In the genomic region with DNA sequence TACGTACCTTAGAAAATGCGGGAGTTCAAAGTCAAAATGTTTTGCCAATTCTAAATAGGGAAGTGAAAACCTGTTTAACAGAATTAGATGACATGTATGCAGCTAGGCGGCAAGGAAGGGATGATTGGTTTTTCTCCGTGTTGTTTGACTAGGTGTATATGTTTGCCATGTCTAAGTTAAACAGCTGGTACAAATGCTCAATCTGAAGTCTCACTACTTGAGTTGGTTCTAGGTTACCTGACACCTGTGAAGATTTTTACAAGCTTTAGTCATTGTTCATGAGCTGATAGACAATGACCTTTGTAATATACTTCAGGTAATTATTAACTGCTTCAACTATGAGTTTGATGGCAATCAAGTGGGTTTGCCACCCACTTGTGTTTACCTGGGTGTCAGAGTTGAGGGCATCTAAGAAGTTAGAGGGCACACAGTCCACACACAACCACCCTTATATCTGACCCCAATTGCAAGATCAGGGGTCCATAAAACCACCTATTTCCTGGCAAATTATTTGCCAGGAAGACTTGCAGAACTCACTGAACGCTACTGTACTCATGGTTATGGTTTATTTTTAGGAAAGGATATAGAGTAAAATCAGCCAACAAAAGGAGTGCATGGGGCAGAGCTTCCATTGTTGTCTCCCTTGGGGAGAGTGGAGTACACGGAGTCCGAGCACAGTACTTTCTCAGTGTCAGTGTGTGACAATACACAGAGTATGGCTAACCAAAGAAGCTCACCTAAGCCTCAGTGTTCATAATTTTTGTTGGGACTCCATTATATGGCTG, we compare ENCODE assay signal across 1 cellular context.
TF ChIP-seq lines count a peak whose summit lies in the region.

No MANE protein-coding gene starts in this region.

TF ChIP-seq in HepG2, 621 proteins besides CTCF, POLR2A, EP300 and RAD21 (continued from another document and continues in another):
- TF ChIP-seq ZNF558 (CRISPR knock-in tag; IDR thresholded peaks at IDR 0.05; ENCODE audit: borderline replicate concordance) (no peak), KAT8 (CRISPR knock-in tag; IDR thresholded peaks at IDR 0.05) (0 out of 2 replicates have a peak, but pooled peaks have one; percentile 29), GFI1 (CRISPR knock-in tag; IDR thresholded peaks at IDR 0.05; ENCODE audit: borderline replicate concordance) (peak; percentile 75), PAF1 (CRISPR knock-in tag; IDR thresholded peaks at IDR 0.05) (no peak), ZNF792 (CRISPR knock-in tag; IDR thresholded peaks at IDR 0.05) (peak; percentile 27; the same call in 1 of the 2 replicates), POLR2G (IDR thresholded peaks at IDR 0.05; ENCODE audit: low read depth, low read length) (no peak), ZNF644 (CRISPR knock-in tag; IDR thresholded peaks at IDR 0.05; ENCODE audit: low read depth) (peak; percentile 37), ZNF530 (CRISPR knock-in tag; IDR thresholded peaks at IDR 0.05; ENCODE audit: low read depth) (no peak), WIZ (CRISPR knock-in tag; IDR thresholded peaks at IDR 0.05) (no peak), SRSF4 (IDR thresholded peaks at IDR 0.05; ENCODE audit: low read depth, low read length, poor library complexity, severe bottlenecking) (no peak), SMAD9 (CRISPR knock-in tag; IDR thresholded peaks at IDR 0.05) (no peak), ZNF205 (CRISPR knock-in tag; IDR thresholded peaks at IDR 0.05) (no peak), SIX1 (CRISPR knock-in tag; IDR thresholded peaks at IDR 0.05; ENCODE audit: borderline replicate concordance) (peak; percentile 81; the same call in 1 of the 2 replicates), HNRNPL (IDR thresholded peaks at IDR 0.05; ENCODE audit: low read depth, low read length) (0 out of 2 replicates have a peak, but pooled peaks have one; percentile 28), CC2D1A (CRISPR knock-in tag; IDR thresholded peaks at IDR 0.05) (no peak), PPARG (CRISPR knock-in tag; conservative IDR thresholded peaks at IDR 0.05) (peak; percentile 74), SP5 (CRISPR knock-in tag; IDR thresholded peaks at IDR 0.05; ENCODE audit: borderline replicate concordance, low read depth) (0 out of 2 replicates have a peak, but pooled peaks have one; percentile 24), ZNF232 (CRISPR knock-in tag; IDR thresholded peaks at IDR 0.05; ENCODE audit: borderline replicate concordance) (no peak), ZNF605 (CRISPR knock-in tag; IDR thresholded peaks at IDR 0.05) (peak; percentile 33; the same call in 1 of the 2 replicates), ZNF282 (IDR thresholded peaks at IDR 0.05; ENCODE audit: partially characterized antibody) (no peak), ZNF446 (CRISPR knock-in tag; IDR thresholded peaks at IDR 0.05) (no peak), GPN1 (CRISPR knock-in tag; IDR thresholded peaks at IDR 0.05; ENCODE audit: borderline replicate concordance) (no peak)
- TF ChIP-seq, protein P1, sequence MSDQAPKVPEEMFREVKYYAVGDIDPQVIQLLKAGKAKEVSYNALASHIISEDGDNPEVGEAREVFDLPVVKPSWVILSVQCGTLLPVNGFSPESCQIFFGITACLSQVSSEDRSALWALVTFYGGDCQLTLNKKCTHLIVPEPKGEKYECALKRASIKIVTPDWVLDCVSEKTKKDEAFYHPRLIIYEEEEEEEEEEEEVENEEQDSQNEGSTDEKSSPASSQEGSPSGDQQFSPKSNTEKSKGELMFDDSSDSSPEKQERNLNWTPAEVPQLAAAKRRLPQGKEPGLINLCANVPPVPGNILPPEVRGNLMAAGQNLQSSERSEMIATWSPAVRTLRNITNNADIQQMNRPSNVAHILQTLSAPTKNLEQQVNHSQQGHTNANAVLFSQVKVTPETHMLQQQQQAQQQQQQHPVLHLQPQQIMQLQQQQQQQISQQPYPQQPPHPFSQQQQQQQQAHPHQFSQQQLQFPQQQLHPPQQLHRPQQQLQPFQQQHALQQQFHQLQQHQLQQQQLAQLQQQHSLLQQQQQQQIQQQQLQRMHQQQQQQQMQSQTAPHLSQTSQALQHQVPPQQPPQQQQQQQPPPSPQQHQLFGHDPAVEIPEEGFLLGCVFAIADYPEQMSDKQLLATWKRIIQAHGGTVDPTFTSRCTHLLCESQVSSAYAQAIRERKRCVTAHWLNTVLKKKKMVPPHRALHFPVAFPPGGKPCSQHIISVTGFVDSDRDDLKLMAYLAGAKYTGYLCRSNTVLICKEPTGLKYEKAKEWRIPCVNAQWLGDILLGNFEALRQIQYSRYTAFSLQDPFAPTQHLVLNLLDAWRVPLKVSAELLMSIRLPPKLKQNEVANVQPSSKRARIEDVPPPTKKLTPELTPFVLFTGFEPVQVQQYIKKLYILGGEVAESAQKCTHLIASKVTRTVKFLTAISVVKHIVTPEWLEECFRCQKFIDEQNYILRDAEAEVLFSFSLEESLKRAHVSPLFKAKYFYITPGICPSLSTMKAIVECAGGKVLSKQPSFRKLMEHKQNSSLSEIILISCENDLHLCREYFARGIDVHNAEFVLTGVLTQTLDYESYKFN (CRISPR knock-in tag; conservative IDR thresholded peaks at IDR 0.05), result peak; percentile 57
- TF ChIP-seq, protein P2, sequence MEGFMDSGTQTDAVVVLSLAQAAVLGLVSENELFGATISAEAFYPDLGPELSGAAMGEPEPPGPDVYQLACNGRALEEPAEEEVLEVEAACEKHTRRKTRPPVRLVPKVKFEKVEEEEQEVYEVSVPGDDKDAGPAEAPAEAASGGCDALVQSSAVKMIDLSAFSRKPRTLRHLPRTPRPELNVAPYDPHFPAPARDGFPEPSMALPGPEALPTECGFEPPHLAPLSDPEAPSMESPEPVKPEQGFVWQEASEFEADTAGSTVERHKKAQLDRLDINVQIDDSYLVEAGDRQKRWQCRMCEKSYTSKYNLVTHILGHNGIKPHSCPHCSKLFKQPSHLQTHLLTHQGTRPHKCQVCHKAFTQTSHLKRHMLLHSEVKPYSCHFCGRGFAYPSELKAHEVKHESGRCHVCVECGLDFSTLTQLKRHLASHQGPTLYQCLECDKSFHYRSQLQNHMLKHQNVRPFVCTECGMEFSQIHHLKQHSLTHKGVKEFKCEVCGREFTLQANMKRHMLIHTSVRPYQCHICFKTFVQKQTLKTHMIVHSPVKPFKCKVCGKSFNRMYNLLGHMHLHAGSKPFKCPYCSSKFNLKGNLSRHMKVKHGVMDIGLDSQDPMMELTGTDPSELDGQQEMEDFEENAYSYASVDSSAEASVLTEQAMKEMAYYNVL (CRISPR knock-in tag; IDR thresholded peaks at IDR 0.05; ENCODE audit: borderline replicate concordance), result no peak
- TF ChIP-seq, protein P3, sequence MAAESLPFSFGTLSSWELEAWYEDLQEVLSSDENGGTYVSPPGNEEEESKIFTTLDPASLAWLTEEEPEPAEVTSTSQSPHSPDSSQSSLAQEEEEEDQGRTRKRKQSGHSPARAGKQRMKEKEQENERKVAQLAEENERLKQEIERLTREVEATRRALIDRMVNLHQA (CRISPR knock-in tag; IDR thresholded peaks at IDR 0.05), result no peak
- TF ChIP-seq, protein P4, sequence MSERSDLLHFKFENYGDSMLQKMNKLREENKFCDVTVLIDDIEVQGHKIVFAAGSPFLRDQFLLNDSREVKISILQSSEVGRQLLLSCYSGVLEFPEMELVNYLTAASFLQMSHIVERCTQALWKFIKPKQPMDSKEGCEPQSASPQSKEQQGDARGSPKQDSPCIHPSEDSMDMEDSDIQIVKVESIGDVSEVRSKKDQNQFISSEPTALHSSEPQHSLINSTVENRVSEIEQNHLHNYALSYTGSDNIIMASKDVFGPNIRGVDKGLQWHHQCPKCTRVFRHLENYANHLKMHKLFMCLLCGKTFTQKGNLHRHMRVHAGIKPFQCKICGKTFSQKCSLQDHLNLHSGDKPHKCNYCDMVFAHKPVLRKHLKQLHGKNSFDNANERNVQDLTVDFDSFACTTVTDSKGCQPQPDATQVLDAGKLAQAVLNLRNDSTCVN (CRISPR knock-in tag; IDR thresholded peaks at IDR 0.05; ENCODE audit: borderline replicate concordance), result no peak
- TF ChIP-seq, protein P5, sequence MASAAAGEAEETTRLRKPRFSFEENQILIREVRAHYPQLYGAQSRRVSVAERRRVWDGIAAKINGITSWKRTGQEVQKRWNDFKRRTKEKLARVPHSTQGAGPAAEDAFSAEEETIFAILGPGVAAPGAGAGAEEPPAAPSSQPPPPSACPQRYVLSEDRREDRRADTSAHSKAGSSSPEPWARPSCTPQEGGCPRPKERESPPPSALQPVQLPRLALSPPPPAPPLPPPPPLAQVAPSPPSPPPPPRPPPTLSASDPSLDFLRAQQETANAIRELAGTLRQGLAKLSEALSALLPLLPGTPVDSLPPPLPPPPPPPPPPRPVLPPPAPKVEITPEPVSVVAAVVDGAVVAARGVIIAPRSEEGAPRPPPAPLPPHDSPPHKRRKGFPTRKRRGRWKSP (CRISPR knock-in tag; IDR thresholded peaks at IDR 0.05), result no peak
- TF ChIP-seq, protein P6, sequence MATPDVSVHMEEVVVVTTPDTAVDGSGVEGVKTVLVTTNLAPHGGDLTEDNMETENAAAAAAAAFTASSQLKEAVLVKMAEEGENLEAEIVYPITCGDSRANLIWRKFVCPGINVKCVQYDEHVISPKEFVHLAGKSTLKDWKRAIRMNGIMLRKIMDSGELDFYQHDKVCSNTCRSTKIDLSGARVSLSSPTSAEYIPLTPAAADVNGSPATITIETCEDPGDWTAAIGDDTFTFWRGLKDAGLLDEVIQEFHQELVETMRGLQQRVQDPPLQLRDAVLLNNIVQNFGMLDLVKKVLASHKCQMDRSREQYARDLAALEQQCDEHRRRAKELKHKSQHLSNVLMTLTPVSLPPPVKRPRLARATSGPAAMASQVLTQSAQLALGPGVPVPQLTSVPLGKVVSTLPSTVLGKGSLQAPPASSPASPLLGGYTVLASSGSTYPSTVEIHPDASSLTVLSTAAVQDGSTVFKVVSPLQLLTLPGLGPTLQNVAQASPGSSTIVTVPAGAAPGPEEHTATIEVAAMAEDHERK (CRISPR knock-in tag; IDR thresholded peaks at IDR 0.05; ENCODE audit: low read depth), result no peak
- TF ChIP-seq, protein P7, sequence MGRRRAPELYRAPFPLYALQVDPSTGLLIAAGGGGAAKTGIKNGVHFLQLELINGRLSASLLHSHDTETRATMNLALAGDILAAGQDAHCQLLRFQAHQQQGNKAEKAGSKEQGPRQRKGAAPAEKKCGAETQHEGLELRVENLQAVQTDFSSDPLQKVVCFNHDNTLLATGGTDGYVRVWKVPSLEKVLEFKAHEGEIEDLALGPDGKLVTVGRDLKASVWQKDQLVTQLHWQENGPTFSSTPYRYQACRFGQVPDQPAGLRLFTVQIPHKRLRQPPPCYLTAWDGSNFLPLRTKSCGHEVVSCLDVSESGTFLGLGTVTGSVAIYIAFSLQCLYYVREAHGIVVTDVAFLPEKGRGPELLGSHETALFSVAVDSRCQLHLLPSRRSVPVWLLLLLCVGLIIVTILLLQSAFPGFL (CRISPR knock-in tag; IDR thresholded peaks at IDR 0.05), result no peak
- TF ChIP-seq, protein P8, sequence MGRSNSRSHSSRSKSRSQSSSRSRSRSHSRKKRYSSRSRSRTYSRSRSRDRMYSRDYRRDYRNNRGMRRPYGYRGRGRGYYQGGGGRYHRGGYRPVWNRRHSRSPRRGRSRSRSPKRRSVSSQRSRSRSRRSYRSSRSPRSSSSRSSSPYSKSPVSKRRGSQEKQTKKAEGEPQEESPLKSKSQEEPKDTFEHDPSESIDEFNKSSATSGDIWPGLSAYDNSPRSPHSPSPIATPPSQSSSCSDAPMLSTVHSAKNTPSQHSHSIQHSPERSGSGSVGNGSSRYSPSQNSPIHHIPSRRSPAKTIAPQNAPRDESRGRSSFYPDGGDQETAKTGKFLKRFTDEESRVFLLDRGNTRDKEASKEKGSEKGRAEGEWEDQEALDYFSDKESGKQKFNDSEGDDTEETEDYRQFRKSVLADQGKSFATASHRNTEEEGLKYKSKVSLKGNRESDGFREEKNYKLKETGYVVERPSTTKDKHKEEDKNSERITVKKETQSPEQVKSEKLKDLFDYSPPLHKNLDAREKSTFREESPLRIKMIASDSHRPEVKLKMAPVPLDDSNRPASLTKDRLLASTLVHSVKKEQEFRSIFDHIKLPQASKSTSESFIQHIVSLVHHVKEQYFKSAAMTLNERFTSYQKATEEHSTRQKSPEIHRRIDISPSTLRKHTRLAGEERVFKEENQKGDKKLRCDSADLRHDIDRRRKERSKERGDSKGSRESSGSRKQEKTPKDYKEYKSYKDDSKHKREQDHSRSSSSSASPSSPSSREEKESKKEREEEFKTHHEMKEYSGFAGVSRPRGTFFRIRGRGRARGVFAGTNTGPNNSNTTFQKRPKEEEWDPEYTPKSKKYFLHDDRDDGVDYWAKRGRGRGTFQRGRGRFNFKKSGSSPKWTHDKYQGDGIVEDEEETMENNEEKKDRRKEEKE (IDR thresholded peaks at IDR 0.05), result no peak
- TF ChIP-seq, protein P9, sequence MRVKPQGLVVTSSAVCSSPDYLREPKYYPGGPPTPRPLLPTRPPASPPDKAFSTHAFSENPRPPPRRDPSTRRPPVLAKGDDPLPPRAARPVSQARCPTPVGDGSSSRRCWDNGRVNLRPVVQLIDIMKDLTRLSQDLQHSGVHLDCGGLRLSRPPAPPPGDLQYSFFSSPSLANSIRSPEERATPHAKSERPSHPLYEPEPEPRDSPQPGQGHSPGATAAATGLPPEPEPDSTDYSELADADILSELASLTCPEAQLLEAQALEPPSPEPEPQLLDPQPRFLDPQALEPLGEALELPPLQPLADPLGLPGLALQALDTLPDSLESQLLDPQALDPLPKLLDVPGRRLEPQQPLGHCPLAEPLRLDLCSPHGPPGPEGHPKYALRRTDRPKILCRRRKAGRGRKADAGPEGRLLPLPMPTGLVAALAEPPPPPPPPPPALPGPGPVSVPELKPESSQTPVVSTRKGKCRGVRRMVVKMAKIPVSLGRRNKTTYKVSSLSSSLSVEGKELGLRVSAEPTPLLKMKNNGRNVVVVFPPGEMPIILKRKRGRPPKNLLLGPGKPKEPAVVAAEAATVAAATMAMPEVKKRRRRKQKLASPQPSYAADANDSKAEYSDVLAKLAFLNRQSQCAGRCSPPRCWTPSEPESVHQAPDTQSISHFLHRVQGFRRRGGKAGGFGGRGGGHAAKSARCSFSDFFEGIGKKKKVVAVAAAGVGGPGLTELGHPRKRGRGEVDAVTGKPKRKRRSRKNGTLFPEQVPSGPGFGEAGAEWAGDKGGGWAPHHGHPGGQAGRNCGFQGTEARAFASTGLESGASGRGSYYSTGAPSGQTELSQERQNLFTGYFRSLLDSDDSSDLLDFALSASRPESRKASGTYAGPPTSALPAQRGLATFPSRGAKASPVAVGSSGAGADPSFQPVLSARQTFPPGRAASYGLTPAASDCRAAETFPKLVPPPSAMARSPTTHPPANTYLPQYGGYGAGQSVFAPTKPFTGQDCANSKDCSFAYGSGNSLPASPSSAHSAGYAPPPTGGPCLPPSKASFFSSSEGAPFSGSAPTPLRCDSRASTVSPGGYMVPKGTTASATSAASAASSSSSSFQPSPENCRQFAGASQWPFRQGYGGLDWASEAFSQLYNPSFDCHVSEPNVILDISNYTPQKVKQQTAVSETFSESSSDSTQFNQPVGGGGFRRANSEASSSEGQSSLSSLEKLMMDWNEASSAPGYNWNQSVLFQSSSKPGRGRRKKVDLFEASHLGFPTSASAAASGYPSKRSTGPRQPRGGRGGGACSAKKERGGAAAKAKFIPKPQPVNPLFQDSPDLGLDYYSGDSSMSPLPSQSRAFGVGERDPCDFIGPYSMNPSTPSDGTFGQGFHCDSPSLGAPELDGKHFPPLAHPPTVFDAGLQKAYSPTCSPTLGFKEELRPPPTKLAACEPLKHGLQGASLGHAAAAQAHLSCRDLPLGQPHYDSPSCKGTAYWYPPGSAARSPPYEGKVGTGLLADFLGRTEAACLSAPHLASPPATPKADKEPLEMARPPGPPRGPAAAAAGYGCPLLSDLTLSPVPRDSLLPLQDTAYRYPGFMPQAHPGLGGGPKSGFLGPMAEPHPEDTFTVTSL (CRISPR knock-in tag; IDR thresholded peaks at IDR 0.05; ENCODE audit: borderline replicate concordance), result peak; percentile 40; the same call in 1 of the 2 replicates
